In the genomic region with DNA sequence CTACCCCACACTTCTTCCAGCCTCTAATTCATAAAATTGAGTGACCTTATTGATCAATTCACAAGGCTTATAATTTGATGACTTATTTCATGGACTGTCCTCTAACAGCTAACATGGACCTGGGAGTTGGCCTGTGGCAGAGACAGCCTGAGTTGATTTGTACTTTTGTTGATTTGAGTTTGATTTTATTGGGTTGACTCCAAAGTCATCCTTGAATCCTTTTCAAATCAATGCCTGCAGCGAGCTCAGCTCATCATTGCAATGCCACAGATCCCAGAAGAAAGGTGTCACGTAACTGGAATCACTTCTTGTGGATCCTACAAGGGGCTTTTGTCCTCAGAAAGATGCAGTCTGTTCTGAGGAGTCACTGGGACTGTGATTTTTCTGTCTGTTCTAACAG, we compare ENCODE assay signal across 29 cellular contexts.
"Had no signal": no experiment of that assay in that cellular context is flagged by ENCODE, and none has a peak within 500 bp of the region (broad histone marks: within the 10 kb centered on the region; RNA-seq: fewer than 3 reads in every experiment).

No MANE protein-coding gene starts in this region.

- H3K27ac Mint-ChIP-seq: natural killer cell treated with Interleukin-12 subunit alpha and Interleukin-12 subunit beta and Interleukin-15 and Interleukin-18, amount 100 ng/mL, for 72 hours; nephron progenitor cell; progenitor cell of endocrine pancreas; stimulated activated effector memory CD8-positive, alpha-beta T cell treated with anti-CD3 and anti-CD28 coated beads, Interleukin-12 subunit alpha, Interleukin-12 subunit beta, amount 100 ng/mL, for 72 hours; stimulated activated naive CD8-positive, alpha-beta T cell treated with anti-CD3 and anti-CD28 coated beads, Interleukin-15, Interleukin-2, amounts not matched to agents 100 ng/mL and 50 ng/mL, for 24 hours had no signal

- H2AFZ ChIP-seq: parathyroid adenoma had no signal

- H3K27ac ChIP-seq: neutrophil, ovary, parathyroid adenoma, psoas muscle, skin epidermis, spleen, stomach, thoracic aorta, thyroid gland, tibial nerve, upper lobe of left lung, vagina had no signal

- H3K27me3 Mint-ChIP-seq: naive thymus-derived CD8-positive, alpha-beta T cell; natural killer cell treated with Interleukin-12 subunit alpha and Interleukin-12 subunit beta and Interleukin-15 and Interleukin-18, amount 100 ng/mL, for 72 hours; stimulated activated naive B cell treated with anti-CD40 and anti-IgM and Interleukin-4, amounts not matched to agents 10 μg/mL and 1 μg/mL and 100 μg/mL, for 72 hours; stimulated activated naive CD8-positive, alpha-beta T cell treated with anti-CD3 and anti-CD28 coated beads, Interleukin-15, Interleukin-2, amounts not matched to agents 100 ng/mL and 50 ng/mL, for 24 hours had no signal

- H3K4me3 Mint-ChIP-seq: naive thymus-derived CD8-positive, alpha-beta T cell; natural killer cell treated with Interleukin-12 subunit alpha and Interleukin-12 subunit beta and Interleukin-15 and Interleukin-18, amount 100 ng/mL, for 72 hours; nephron progenitor cell; neural crest cell; stimulated activated effector memory CD8-positive, alpha-beta T cell treated with anti-CD3 and anti-CD28 coated beads, Interleukin-12 subunit alpha, Interleukin-12 subunit beta, amount 100 ng/mL, for 72 hours; stimulated activated naive B cell treated with anti-CD40 and anti-IgM and Interleukin-4, amounts not matched to agents 10 μg/mL and 1 μg/mL and 100 μg/mL, for 72 hours; stimulated activated naive CD8-positive, alpha-beta T cell treated with anti-CD3 and anti-CD28 coated beads, Interleukin-15, Interleukin-2, amounts not matched to agents 100 ng/mL and 50 ng/mL, for 24 hours had no signal

- H3K4me3 ChIP-seq: ovary, psoas muscle, skin epidermis, smooth muscle cell, spleen, stomach, thoracic aorta, thyroid gland, tibial nerve, upper lobe of left lung, vagina had no signal

- H3K36me3 Mint-ChIP-seq: naive thymus-derived CD8-positive, alpha-beta T cell; natural killer cell treated with Interleukin-12 subunit alpha and Interleukin-12 subunit beta and Interleukin-15 and Interleukin-18, amount 100 ng/mL, for 72 hours had no signal

- ATAC-seq: naive thymus-derived CD8-positive, alpha-beta T cell; natural killer cell treated with Interleukin-12 subunit alpha and Interleukin-12 subunit beta and Interleukin-15 and Interleukin-18, amount 100 ng/mL, for 72 hours; psoas muscle; right cardiac atrium; sciatic nerve; stimulated activated effector memory CD8-positive, alpha-beta T cell treated with anti-CD3 and anti-CD28 coated beads, Interleukin-12 subunit alpha, Interleukin-12 subunit beta, amount 100 ng/mL, for 72 hours; stimulated activated naive B cell treated with anti-CD40 and anti-IgM and Interleukin-4, amounts not matched to agents 10 μg/mL and 1 μg/mL and 100 μg/mL, for 72 hours had no signal

- H3K9ac ChIP-seq: parathyroid adenoma had no signal

- H3K4me1 ChIP-seq: parathyroid adenoma, psoas muscle, vagina had no signal

- H3K79me2 ChIP-seq: parathyroid adenoma had no signal

- DNase-seq: naive thymus-derived CD8-positive, alpha-beta T cell; nephron progenitor cell; nucleus accumbens; ovary; psoas muscle; right cardiac atrium; spleen; stimulated activated CD4-positive, alpha-beta T cell treated with anti-CD3 and anti-CD28 coated beads, Interleukin-12 subunit alpha, Interleukin-12 subunit beta, amount 100 ng/mL, for 4 hours; stimulated activated CD4-positive, alpha-beta T cell treated with anti-CD3 and anti-CD28 coated beads, Interleukin-1b, Interleukin-23, amount 100 ng/mL, for 48 hours; stimulated activated CD4-positive, alpha-beta T cell treated with anti-CD3 and anti-CD28 coated beads, Interleukin-4, amount 100 ng/mL, for 24 hours; stimulated activated naive B cell treated with anti-CD40 and anti-IgM and Interleukin-4, amounts not matched to agents 10 μg/mL and 1 μg/mL and 100 μg/mL, for 72 hours; stimulated activated naive CD4-positive, alpha-beta T cell treated with Interleukin-2 at 50 U/mL for 16 hours; stomach; thyroid gland; trophoblast cell; upper lobe of left lung had no signal

- H3K9me3 Mint-ChIP-seq: naive thymus-derived CD8-positive, alpha-beta T cell; natural killer cell treated with Interleukin-12 subunit alpha and Interleukin-12 subunit beta and Interleukin-15 and Interleukin-18, amount 100 ng/mL, for 72 hours; neural crest cell; stimulated activated effector memory CD8-positive, alpha-beta T cell treated with anti-CD3 and anti-CD28 coated beads, Interleukin-12 subunit alpha, Interleukin-12 subunit beta, amount 100 ng/mL, for 72 hours; stimulated activated naive B cell treated with anti-CD40 and anti-IgM and Interleukin-4, amounts not matched to agents 10 μg/mL and 1 μg/mL and 100 μg/mL, for 72 hours; stimulated activated naive CD8-positive, alpha-beta T cell treated with anti-CD3 and anti-CD28 coated beads, Interleukin-15, Interleukin-2, amounts not matched to agents 100 ng/mL and 50 ng/mL, for 24 hours had no signal

- H3K27me3 ChIP-seq: neutrophil, ovary, spleen, stomach, thyroid gland, tibial nerve, upper lobe of left lung, vagina had no signal

- H3K4me2 ChIP-seq: smooth muscle cell had no signal
